10 cellular contexts compared by ENCODE assay signal in the genomic region with DNA sequence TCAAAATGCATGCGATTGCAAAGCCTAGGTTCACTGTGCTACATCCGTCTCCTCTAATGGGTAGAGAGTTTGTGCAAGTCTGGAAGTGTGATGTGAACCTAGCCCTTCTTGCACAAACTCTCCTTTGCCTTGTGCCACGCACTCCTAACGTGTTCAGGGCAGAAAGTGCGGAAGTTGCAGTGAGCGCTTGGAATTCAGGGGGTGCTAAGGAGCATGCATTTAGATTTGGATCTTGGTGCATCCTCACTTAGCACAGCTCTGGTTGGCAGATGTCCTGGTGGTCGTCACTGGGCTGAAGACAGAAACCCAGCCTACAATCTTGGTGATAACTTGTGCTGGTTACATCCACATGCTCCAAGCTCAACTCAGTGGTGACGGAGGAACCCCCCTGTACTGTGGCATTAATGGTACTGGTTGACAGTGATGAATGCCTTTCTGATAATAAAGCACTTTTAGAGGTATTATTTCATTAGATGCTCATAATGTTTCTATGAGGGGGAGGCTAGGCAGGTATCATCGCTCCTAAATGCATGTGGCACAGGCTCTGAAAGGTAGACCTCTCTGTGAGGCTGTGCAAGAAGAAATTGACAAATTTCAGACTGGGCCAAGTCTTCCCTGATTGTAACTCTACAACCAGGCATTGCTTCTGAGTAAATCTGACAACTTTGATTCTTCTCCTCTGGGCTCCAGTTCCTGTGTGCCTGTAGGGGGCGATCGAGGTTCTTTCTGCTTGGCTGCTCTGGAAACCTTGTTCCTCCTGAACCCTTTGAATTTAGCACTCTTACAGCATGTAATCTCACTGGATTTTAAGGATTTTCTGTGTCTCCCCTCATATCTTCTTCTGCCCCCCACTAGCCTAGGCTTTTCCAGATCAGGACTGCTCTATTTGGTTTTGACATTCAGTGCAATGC. TPM values are rescaled to one million over a fixed set of nuclear protein-coding genes. Genes with fewer than 3 reads are reported as not detected.
DNase-seq lines count a peak whose midpoint lies in the region; ATAC-seq and TF ChIP-seq lines count a peak whose summit lies in the region.
"Had no signal": no experiment of that assay in that cellular context is flagged by ENCODE, and none has a peak within 500 bp of the region (broad histone marks: within the 10 kb centered on the region; RNA-seq: fewer than 3 reads in every experiment).

No MANE protein-coding gene starts in this region.

- peaks cover 14% of the 10 kb centered on the region for H3K79me1 ChIP-seq in neuronal stem cell (ENCODE audit: low read depth, low read length)

- no peak overlapping the region for H4K91ac ChIP-seq in neuronal stem cell (ENCODE audit: low read depth, low read length, poor library complexity)

- DNase-seq in NCI-H2196 (lab: John Stamatoyannopoulos, UW; ENCODE audit: unreplicated experiment) (peak; percentile 28), NCI-H2196 treated with DMSO at 0.1 percent for 48 hours (lab: John Stamatoyannopoulos, UW; ENCODE audit: unreplicated experiment) (no peak), NB4 (ENCODE audit: low read depth) (peak; percentile 73), endodermal cell (peak; percentile 90), neuronal stem cell (ENCODE audit: low spot score) (peak; percentile 32), NCI-H1048 (lab: John Stamatoyannopoulos, UW) (no peak)
- DNase-seq in activated CD4-positive, alpha-beta T cell treated with anti-CD3 and anti-CD28 coated beads for 48 hours, result peak; percentile 81

- no peak overlapping the region for H3K18ac ChIP-seq in neuronal stem cell (ENCODE audit: low read length)

- no peak overlapping the region for H3K4ac ChIP-seq in neuronal stem cell (ENCODE audit: low read length)

- WGBS in endodermal cell (ENCODE audit: insufficient coverage in 1 of 2, insufficient read length in 1 of 2), 2 experiments, result 79 to 81% methylated on average over 10 to 11 of the region's 11 CpGs
- no CpG with 5 or more reads among the region's 11 CpGs for WGBS in neuronal stem cell (ENCODE audit: extremely low coverage in 2 of 2, insufficient read length in 2 of 2, insufficient replicate concordance in 1 of 2), 2 donors

- H3K27me3 Mint-ChIP-seq in endodermal cell (ENCODE audit: insufficient read depth), result no peaks in the 10 kb centered on the region
- H3K27me3 Mint-ChIP-seq: brain had no signal

- no peak overlapping the region for H3K14ac ChIP-seq in neuronal stem cell (ENCODE audit: low read length)

- no peak overlapping the region for H3K23ac ChIP-seq in neuronal stem cell (ENCODE audit: low read depth, low read length, poor library complexity)

- H2AFZ ChIP-seq in neuronal stem cell (ENCODE audit: low read length), result no peak overlapping the region

- H3K36me3 ChIP-seq in endodermal cell (ENCODE audit: control insufficient read depth, insufficient read depth, low read length), result peaks cover 11% of the 10 kb centered on the region
- H3K36me3 ChIP-seq in neuronal stem cell (replicated peaks in 1 of 2; ENCODE audit: control insufficient read depth in 2 of 2, insufficient read depth in 2 of 2, low read length in 2 of 2), result peaks cover 9 to 17% of the 10 kb centered on the region in 2 donors

- H3K9ac ChIP-seq in endodermal cell (ENCODE audit: extremely low read depth, low read length, poor library complexity, severe bottlenecking) (no peak overlapping the region), neuronal stem cell (ENCODE audit: low read depth, low read length, poor library complexity) (no peak overlapping the region)

- H2AK5ac ChIP-seq in neuronal stem cell (ENCODE audit: low read depth, low read length), result no peak overlapping the region

- no peak overlapping the region for H2BK5ac ChIP-seq in neuronal stem cell (ENCODE audit: low read length)

- H3K4me1 Mint-ChIP-seq in endodermal cell, result peaks cover 28% of the 10 kb centered on the region

- no peak overlapping the region for H2BK15ac ChIP-seq in neuronal stem cell (ENCODE audit: low read length)

- H3K9me3 Mint-ChIP-seq in endodermal cell, result no peaks in the 10 kb centered on the region
- H3K9me3 Mint-ChIP-seq: brain had no signal

- no peak overlapping the region for H3K4me3 Mint-ChIP-seq in endodermal cell
- H3K4me3 Mint-ChIP-seq: brain had no signal

- TF ChIP-seq CTCF in NB4 (IDR thresholded peaks at IDR 0.05; ENCODE audit: low read depth, low read length), result peak; percentile 83
- peak; percentile 79 for TF ChIP-seq CTCF in endodermal cell (conservative IDR thresholded peaks at IDR 0.05)

- no peak for TF ChIP-seq POLR2A in NB4 (IDR thresholded peaks at IDR 0.05; ENCODE audit: extremely low read depth, insufficient read length)

- peak overlapping the region; percentile 81 for H3K27ac Mint-ChIP-seq in endodermal cell

- H2BK120ac ChIP-seq in neuronal stem cell (ENCODE audit: low read depth, low read length), result no peak overlapping the region

- H3K4me1 ChIP-seq in endodermal cell (ENCODE audit: control insufficient read depth, insufficient read depth, low read length) (peaks cover 10% of the 10 kb centered on the region), neuronal stem cell (ENCODE audit: control insufficient read depth in 2 of 2, insufficient read depth in 1 of 2, low read depth in 1 of 2, low read length in 2 of 2) (peaks cover 0 to 10% of the 10 kb centered on the region in 2 donors)

- H3K4me2 ChIP-seq in neuronal stem cell (ENCODE audit: insufficient read depth, low read length, poor library complexity, severe bottlenecking), result no peak overlapping the region

- H3K27ac ChIP-seq in endodermal cell (ENCODE audit: low read depth, low read length) (no peak overlapping the region), neuronal stem cell (replicated peaks; ENCODE audit: low read length) (no peak overlapping the region)

- H3K9me3 ChIP-seq in endodermal cell (ENCODE audit: control insufficient read depth, low read length) (no peaks in the 10 kb centered on the region), neuronal stem cell (replicated peaks in 1 of 2; ENCODE audit: control insufficient read depth in 2 of 2, insufficient read depth in 1 of 2, low read depth in 1 of 2, low read length in 2 of 2) (no peaks in the 10 kb centered on the region)

- no peak overlapping the region for H3K4me3 ChIP-seq in NB4 (ENCODE audit: low read depth, low read length)
- no peak overlapping the region for H3K4me3 ChIP-seq in endodermal cell (ENCODE audit: low read length)
- no peak overlapping the region for H3K4me3 ChIP-seq in neuronal stem cell (ENCODE audit: low read length in 2 of 2)

- H2BK12ac ChIP-seq in neuronal stem cell (ENCODE audit: low read length), result no peak overlapping the region

- peaks cover 14% of the 10 kb centered on the region for H3K36me3 Mint-ChIP-seq in endodermal cell (ENCODE audit: low read depth)

- ATAC-seq in HG02763 (IDR thresholded peaks at IDR 0.05; ENCODE audit: unreplicated experiment), result no peak

- no peak overlapping the region for H4K8ac ChIP-seq in neuronal stem cell (ENCODE audit: low read depth, low read length)

- no peaks in the 10 kb centered on the region for H3K27me3 ChIP-seq in endodermal cell (ENCODE audit: control insufficient read depth, insufficient read depth, low read length, poor library complexity, severe bottlenecking)
- no peaks in the 10 kb centered on the region for H3K27me3 ChIP-seq in neuronal stem cell (ENCODE audit: control insufficient read depth in 3 of 3, insufficient read depth in 3 of 3, low read depth in 1 of 3, low read length in 3 of 3)

RNA-seq across cellular contexts. Expression of a gene that starts 40.6 kb away (rescaled TPM):
- total RNA-seq in endodermal cell, result 10 to 100 TPM; 72.8 to 79.7 TPM
- polyA plus RNA-seq in endodermal cell (2013, experiment 1 of 2), result 79.7 TPM
- polyA plus RNA-seq in endodermal cell (2013, experiment 2 of 2), result 76.4 TPM
- polyA plus RNA-seq in neuronal stem cell (2013, experiment 1 of 2), result 54.3 TPM
- 54.2 TPM for polyA plus RNA-seq in neuronal stem cell (2013, experiment 2 of 2)

RNA-seq across cellular contexts. Expression of a gene that starts 45.3 kb away (rescaled TPM):
- not detected for total RNA-seq in endodermal cell
- not detected for polyA plus RNA-seq in endodermal cell (2013, experiment 1 of 2)
- not detected for polyA plus RNA-seq in endodermal cell (2013, experiment 2 of 2)
- polyA plus RNA-seq in neuronal stem cell (2013, experiment 1 of 2), result not detected
- polyA plus RNA-seq in neuronal stem cell (2013, experiment 2 of 2), result not detected
- total RNA-seq: subcutaneous adipose tissue had no signal

RNA-seq across cellular contexts. Expression of a gene that starts 47.0 kb away (rescaled TPM):
- not detected for total RNA-seq in endodermal cell
- not detected for polyA plus RNA-seq in endodermal cell (2013, experiment 1 of 2)
- not detected for polyA plus RNA-seq in endodermal cell (2013, experiment 2 of 2)
- polyA plus RNA-seq in neuronal stem cell (2013, experiment 1 of 2), result not detected
- polyA plus RNA-seq in neuronal stem cell (2013, experiment 2 of 2), result not detected

Comparison
In these comparisons a context has a peak if more than half of its experiments do, and no peak if none do; other contexts are left out.
1. DNase-seq: peak in NCI-H2196 (single experiment), NB4 (single experiment), activated CD4-positive, alpha-beta T cell treated with anti-CD3 and anti-CD28 coated beads for 48 hours (single experiment), endodermal cell (single experiment) and neuronal stem cell (single experiment); none in NCI-H2196 treated with DMSO at 0.1 percent for 48 hours (single experiment) and NCI-H1048 (single experiment).